22 cellular contexts compared by ENCODE assay signal in the genomic region with DNA sequence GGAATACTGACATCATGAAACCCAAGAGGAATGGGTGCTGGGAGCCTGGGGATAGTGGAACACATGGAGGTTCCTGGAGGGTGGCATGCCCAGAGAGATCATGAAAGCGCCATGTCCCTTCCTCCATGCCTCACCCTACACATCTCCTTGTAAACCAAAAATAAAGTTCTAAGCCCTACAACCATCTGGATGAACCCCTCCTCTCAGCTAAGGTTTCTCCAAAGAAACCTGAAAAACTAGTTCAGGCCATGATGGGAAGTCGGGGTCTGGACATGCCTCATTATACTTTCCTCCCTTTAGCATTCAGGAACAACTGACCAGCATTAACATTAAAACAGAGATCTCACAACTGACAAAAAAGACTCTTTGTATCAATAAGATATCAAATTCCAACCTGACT.
"Had no signal": no experiment of that assay in that cellular context is flagged by ENCODE, and none has a peak within 500 bp of the region (broad histone marks: within the 10 kb centered on the region; RNA-seq: fewer than 3 reads in every experiment).

No MANE protein-coding gene starts in this region.

- ATAC-seq: esophagus mucosa; gastrocnemius medialis; heart right ventricle; left ventricle myocardium superior; psoas muscle; sciatic nerve; stimulated activated memory B cell treated with anti-CD40 and anti-IgM and Interleukin-4, amounts not matched to agents 10 μg/mL and 1 μg/mL and 100 μg/mL, for 72 hours had no signal

- H3K27ac ChIP-seq: heart right ventricle, parathyroid adenoma, spleen, tibial artery had no signal

- H3K36me3 ChIP-seq: gastrocnemius medialis, heart right ventricle had no signal

- H3K4me1 ChIP-seq: heart right ventricle, parathyroid adenoma had no signal

- H3K27me3 Mint-ChIP-seq: naive B cell; stimulated activated memory B cell treated with anti-CD40 and anti-IgM and Interleukin-4, amounts not matched to agents 10 μg/mL and 1 μg/mL and 100 μg/mL, for 72 hours; stimulated activated naive CD8-positive, alpha-beta T cell treated with anti-CD3 and anti-CD28 coated beads, Interleukin-15, Interleukin-2, amounts not matched to agents 100 ng/mL and 50 ng/mL, for 24 hours had no signal

- H3K9me3 ChIP-seq: gastrocnemius medialis, heart right ventricle, psoas muscle, spleen, tibial artery had no signal

- H3K4me3 ChIP-seq: gastrocnemius medialis, heart right ventricle, lung, psoas muscle, spleen, tibial artery had no signal

- H3K9me3 Mint-ChIP-seq: stimulated activated naive CD8-positive, alpha-beta T cell treated with anti-CD3 and anti-CD28 coated beads, Interleukin-15, Interleukin-2, amounts not matched to agents 100 ng/mL and 50 ng/mL, for 24 hours had no signal

- DNase-seq: effector memory CD4-positive, alpha-beta T cell; gastrocnemius medialis; heart right ventricle; hypothalamus; islet precursor cell; left ventricle myocardium superior; mesendoderm; naive B cell; psoas muscle; retina; spleen; stimulated activated CD4-positive, alpha-beta T cell treated with anti-CD3 and anti-CD28 coated beads, Interleukin-15, amount 100 ng/mL, for 24 hours; stimulated activated CD4-positive, alpha-beta T cell treated with anti-CD3 and anti-CD28 coated beads, Interleukin-1b, Interleukin-23, amount 100 ng/mL, for 48 hours; stimulated activated CD4-positive, alpha-beta T cell treated with anti-CD3 and anti-CD28 coated beads, Interleukin-4, amount 100 ng/mL, for 24 hours; tibial artery had no signal

- H3K79me2 ChIP-seq: parathyroid adenoma had no signal

- H3K4me1 Mint-ChIP-seq: nephron had no signal

- H3K27ac Mint-ChIP-seq: nephron; stimulated activated memory B cell treated with anti-CD40 and anti-IgM and Interleukin-4, amounts not matched to agents 10 μg/mL and 1 μg/mL and 100 μg/mL, for 72 hours; stimulated activated naive CD8-positive, alpha-beta T cell treated with anti-CD3 and anti-CD28 coated beads, Interleukin-15, Interleukin-2, amounts not matched to agents 100 ng/mL and 50 ng/mL, for 24 hours had no signal

- H2AFZ ChIP-seq: parathyroid adenoma had no signal

- H3K9ac ChIP-seq: parathyroid adenoma had no signal

- H3K27me3 ChIP-seq: gastrocnemius medialis, heart right ventricle, spleen, tibial artery had no signal

- H3K4me3 Mint-ChIP-seq: naive B cell; nephron; stimulated activated memory B cell treated with anti-CD40 and anti-IgM and Interleukin-4, amounts not matched to agents 10 μg/mL and 1 μg/mL and 100 μg/mL, for 72 hours; stimulated activated naive CD8-positive, alpha-beta T cell treated with anti-CD3 and anti-CD28 coated beads, Interleukin-15, Interleukin-2, amounts not matched to agents 100 ng/mL and 50 ng/mL, for 24 hours had no signal
